Comparison of ENCODE assay signal across 9 cellular contexts in the genomic region with DNA sequence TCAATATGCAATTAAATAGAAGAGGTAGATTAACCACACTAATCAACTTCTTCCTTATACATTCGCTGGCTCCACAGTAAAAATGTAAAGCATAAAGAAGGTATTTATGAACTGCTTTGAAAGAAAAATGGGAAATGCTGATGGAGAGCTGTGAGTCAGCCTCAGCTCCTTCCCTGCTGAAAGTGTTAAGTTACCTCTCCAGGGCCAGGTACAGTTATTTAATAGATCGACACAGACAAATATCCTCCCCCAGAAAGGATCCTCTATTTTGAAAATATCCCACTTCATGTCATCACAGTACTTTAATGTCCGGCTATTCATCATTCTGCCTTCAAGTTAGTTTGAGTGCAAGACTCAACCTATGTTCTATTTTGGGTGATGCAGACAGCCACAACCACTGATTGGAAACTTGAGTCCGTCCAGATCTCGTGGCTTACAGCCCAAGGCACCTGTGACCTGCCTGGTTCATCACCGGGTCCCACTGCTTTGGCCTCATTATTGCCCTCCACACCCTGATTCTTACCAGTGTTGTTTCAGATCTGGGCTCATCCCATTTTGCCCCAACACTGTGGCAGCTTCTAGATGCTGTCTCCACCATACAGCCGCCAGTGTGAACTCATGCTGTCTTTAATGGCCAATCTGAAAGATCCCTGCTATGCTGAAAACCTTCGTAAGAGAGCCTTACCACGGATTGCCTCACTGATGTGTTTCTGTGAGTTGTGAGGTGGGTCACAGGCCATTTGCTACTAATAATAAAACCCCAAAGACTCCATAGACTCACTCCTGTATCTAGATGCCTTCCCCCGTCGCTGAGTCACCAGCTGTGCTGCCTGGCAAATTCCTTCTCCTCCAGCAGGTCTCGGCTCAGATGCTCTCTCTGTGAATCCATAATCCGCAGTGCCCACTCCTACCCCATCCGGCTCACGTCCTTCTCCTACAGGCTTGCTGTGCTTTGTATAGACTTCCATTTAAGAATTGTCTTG. TPM values are rescaled to one million over a fixed set of nuclear protein-coding genes. Genes with fewer than 3 reads are reported as not detected.
DNase-seq lines count a peak whose midpoint lies in the region; ATAC-seq, FAIRE-seq and TF ChIP-seq lines count a peak whose summit lies in the region.
"Not testable (repeated sequence)": the region's sequence is repeated elsewhere in the genome, so short reads cannot be mapped to it uniquely, and the experiment has no call there.
"Had no signal": no experiment of that assay in that cellular context is flagged by ENCODE, and none has a peak within 500 bp of the region (broad histone marks: within the 10 kb centered on the region; RNA-seq: fewer than 3 reads in every experiment).

No MANE protein-coding gene starts in this region.

- TF ChIP-seq CTCF in A549 (IDR thresholded peaks at IDR 0.05); astrocyte of the spinal cord (IDR thresholded peaks at IDR 0.05; ENCODE audit: low read depth, low read length); fibroblast of mammary gland (conservative IDR thresholded peaks at IDR 0.05; ENCODE audit: control insufficient read depth, insufficient read depth, low read depth, low read length); kidney epithelial cell (IDR thresholded peaks at IDR 0.05; ENCODE audit: insufficient read depth, low read length, poor library complexity, severe bottlenecking); retinal pigment epithelial cell (conservative IDR thresholded peaks at IDR 0.05; ENCODE audit: low read depth, low read length): not testable (repeated sequence)

- WGBS in A549 (ENCODE audit: missing lambda C conversion rate) = 72% methylated on average over 10 of the region's 15 CpGs

- not testable (repeated sequence) for TF ChIP-seq POLR2A in A549 (IDR thresholded peaks at IDR 0.05; ENCODE audit: low read length)

- FAIRE-seq in A549 (lab: Jason Lieb, UNC) = not testable (repeated sequence)

- H3K4me2 ChIP-seq in A549 = not testable (repeated sequence)

- not testable (repeated sequence) for H3K36me3 ChIP-seq in kidney epithelial cell (ENCODE audit: control insufficient read depth, insufficient read depth, low read length)

- DNase-seq in A549 (ENCODE audit: low read depth in 1 of 2, low spot score in 1 of 2) = not testable (repeated sequence)
- DNase-seq in ELF-1 (ENCODE audit: low read depth, low spot score) = peak; percentile 16
- peak; percentile 75 for DNase-seq in HS-27A (ENCODE audit: low read depth)
- peak; percentile 81 for DNase-seq in RPMI7951 (ENCODE audit: low read depth)
- peak; percentile 88 for DNase-seq in astrocyte of the spinal cord (ENCODE audit: low read depth, low spot score)
- DNase-seq in fibroblast of mammary gland (ENCODE audit: low read depth) = peak; percentile 94
- peak; percentile 81 for DNase-seq in kidney epithelial cell (ENCODE audit: low read depth)
- peak; percentile 65 for DNase-seq in retinal pigment epithelial cell (ENCODE audit: low read depth)

- POLR2A ChIA-PET in A549 (lab: Yijun Ruan, JAX) = not testable (repeated sequence)

- TF ChIP-seq RAD21 in A549 (conservative IDR thresholded peaks at IDR 0.05 in 1 of 2, IDR thresholded peaks at IDR 0.05 in 1 of 2) = not testable (repeated sequence)

- in situ Hi-C loops in astrocyte of the spinal cord (cut with HindIII; ENCODE audit: low sequenced_read_pairs) = not testable (repeated sequence)

- ATAC-seq in A549 = peak; percentile 72 to 87; a peak in 5 of 6 replicates

- H3K27me3 ChIP-seq in kidney epithelial cell (ENCODE audit: control insufficient read depth, insufficient read depth, low read length) = not testable (repeated sequence)

- CTCF ChIA-PET in A549 (lab: Yijun Ruan, JAX) = not testable (repeated sequence)

- H3K9me3 ChIP-seq in A549 = not testable (repeated sequence)

- H3K4me3 ChIP-seq in A549; astrocyte of the spinal cord (ENCODE audit: low read depth, low read length); fibroblast of mammary gland (ENCODE audit: control insufficient read depth, low read depth, low read length); kidney epithelial cell (ENCODE audit: low read depth, low read length); retinal pigment epithelial cell (ENCODE audit: low read length): not testable (repeated sequence)

- H3K4me1 ChIP-seq in A549 = not testable (repeated sequence)

- TF ChIP-seq EP300 in A549 (IDR thresholded peaks at IDR 0.05) = not testable (repeated sequence)

- H3K27ac ChIP-seq in A549 = not testable (repeated sequence)

RNA-seq across cellular contexts. Expression of a gene that starts 56.2 kb away (rescaled TPM):
- polyA plus RNA-seq in A549 (2011; rRNA removed) = 12.6 and 12.9 TPM in 2 replicates
- polyA plus RNA-seq in A549 (2012; cell fraction: cytosol; rRNA removed) = 2.9 and 3.5 TPM in 2 replicates
- 1.3 and 1.8 TPM in 2 replicates for polyA plus RNA-seq in A549 (2012; cell fraction: nucleus; rRNA removed)
- 5.7 to 6.6 TPM (median 6.1 TPM) in 3 replicates for polyA plus RNA-seq in A549 (2017; fragmentation: RNase III; extraction: RNeasy Plus Mini Kit Qiagen cat#74134 plus additional on column Dnase treatment)
- 5.9 and 6.8 TPM in 2 replicates for polyA minus RNA-seq in A549 (2011; rRNA and poly(A)+ RNA removed)
- total RNA-seq in RPMI7951 (2014; rRNA removed; shearing (Covaris generic)) = 18.1 and 25.5 TPM in 2 replicates
- 32.6 and 33.4 TPM in 2 replicates for total RNA-seq in kidney epithelial cell
- polyA plus RNA-seq: naive thymus-derived CD4-positive, alpha-beta T cell had no signal

RNA-seq across cellular contexts. Expression of a gene that starts 59.4 kb away (rescaled TPM):
- polyA plus RNA-seq in A549 (2011; rRNA removed) (46.5 and 57.2 TPM in 2 replicates), A549 (2017; fragmentation: RNase III; extraction: RNeasy Plus Mini Kit Qiagen cat#74134 plus additional on column Dnase treatment) (58.1 to 90.6 TPM (median 62.5 TPM) in 3 replicates)
- 82.1 and 97.6 TPM in 2 replicates for polyA plus RNA-seq in A549 (2012; cell fraction: cytosol; rRNA removed)
- 197 and 256 TPM in 2 replicates for polyA plus RNA-seq in A549 (2012; cell fraction: nucleus; rRNA removed)
- 31.6 and 37.0 TPM in 2 replicates for polyA minus RNA-seq in A549 (2011; rRNA and poly(A)+ RNA removed)
- total RNA-seq in RPMI7951 (2014; rRNA removed; shearing (Covaris generic)) = 16.9 and 21.0 TPM in 2 replicates
- 167 TPM in 2 replicates for total RNA-seq in kidney epithelial cell
- total RNA-seq: naive thymus-derived CD4-positive, alpha-beta T cell had no signal
- polyA plus RNA-seq: naive thymus-derived CD4-positive, alpha-beta T cell had no signal
